ENCODE assay signal across 22 cellular contexts in genomic region chr1:152392909-152393308, GRCh38. TPM values are rescaled to one million over a fixed set of nuclear protein-coding genes. Genes with fewer than 3 reads are reported as not detected.
DNase-seq lines count a peak whose midpoint lies in the region; ATAC-seq and TF ChIP-seq lines count a peak whose summit lies in the region.
"Had no signal": no experiment of that assay in that cellular context is flagged by ENCODE, and none has a peak within 500 bp of the region (broad histone marks: within the 10 kb centered on the region; RNA-seq: fewer than 3 reads in every experiment).

No MANE protein-coding gene starts in this region.

- H3K27ac ChIP-seq in CD4-positive, alpha-beta memory T cell (ENCODE audit: low read depth, low read length) = no peak overlapping the region
- H3K27ac ChIP-seq in VCaP = peak overlapping the region; percentile 26
- H3K27ac ChIP-seq in WERI-Rb-1 = no peak overlapping the region
- H3K27ac ChIP-seq: neutrophil had no signal

- H3K4me1 Mint-ChIP-seq in CD4-positive, alpha-beta memory T cell = peaks cover 35 to 47% (median 39%) of the 10 kb centered on the region in 4 donors

- H3K9me3 Mint-ChIP-seq in CD4-positive, alpha-beta memory T cell = no peaks in the 10 kb centered on the region
- H3K9me3 Mint-ChIP-seq: activated CD8-positive, alpha-beta T cell treated with anti-CD3 and anti-CD28 coated beads for 36 hours had no signal

- CTCF ChIA-PET in CD4-positive, alpha-beta memory T cell (lab: Charles Lee; ENCODE audit: partially characterized antibody) = interaction anchor here (0.7 to 3.1 kb wide), 8 partner anchors 12 to 209 kb away, joined by 3 to 20 read pairs (median 4); no protein-coding TSS in a partner anchor

- peak overlapping the region; percentile 43 to 94 (median 79) for H3K27ac Mint-ChIP-seq in CD4-positive, alpha-beta memory T cell
- H3K27ac Mint-ChIP-seq: activated CD8-positive, alpha-beta T cell treated with anti-CD3 and anti-CD28 coated beads for 36 hours; HFFc6 had no signal

- POLR2A ChIA-PET in CD4-positive, alpha-beta memory T cell (lab: Charles Lee; ENCODE audit: partially characterized antibody) = interaction anchor here (0.8 to 1.8 kb wide), 3 partner anchors 45 to 356 kb away, joined by 3 to 8 read pairs (median 4); partner anchors contain the start of gene S100A11

- peaks cover 0 to 5% of the 10 kb centered on the region in 2 donors for H3K36me3 Mint-ChIP-seq in CD4-positive, alpha-beta memory T cell

- no peak for ATAC-seq in HG03469 (IDR thresholded peaks at IDR 0.05; ENCODE audit: unreplicated experiment)
- ATAC-seq: activated CD8-positive, alpha-beta T cell treated with anti-CD3 and anti-CD28 coated beads for 36 hours; HepG2; sciatic nerve had no signal

- TF ChIP-seq CTCF in LNCaP clone FGC (IDR thresholded peaks at IDR 0.05; ENCODE audit: control insufficient read depth, extremely low read depth, insufficient read depth) (peak; percentile 29), VCaP (conservative IDR thresholded peaks at IDR 0.05) (peak; percentile 20), WERI-Rb-1 (IDR thresholded peaks at IDR 0.05; ENCODE audit: low read depth, low read length) (no peak)

- no peak overlapping the region for H3K4me3 ChIP-seq in CD4-positive, alpha-beta memory T cell (ENCODE audit: low read length in 2 of 2)
- H3K4me3 ChIP-seq in LNCaP clone FGC (ENCODE audit: low read depth, low read length) (no peak overlapping the region), WERI-Rb-1 (ENCODE audit: low read depth, low read length) (no peak overlapping the region)

- H3K4me3 Mint-ChIP-seq in CD4-positive, alpha-beta memory T cell = peak overlapping the region; percentile 2 to 93 (median 70)
- H3K4me3 Mint-ChIP-seq: activated CD8-positive, alpha-beta T cell treated with anti-CD3 and anti-CD28 coated beads for 36 hours; HFFc6 had no signal

- peaks cover 44% of the 10 kb centered on the region for H3K4me1 ChIP-seq in CD4-positive, alpha-beta memory T cell (ENCODE audit: insufficient read depth, low read length)

- H3K27me3 Mint-ChIP-seq in CD4-positive, alpha-beta memory T cell = peaks cover 12 to 17% of the 10 kb centered on the region in 2 donors

- H3K9me3 ChIP-seq in CD4-positive, alpha-beta memory T cell (ENCODE audit: control insufficient read depth in 1 of 2, low read length in 2 of 2) = no peaks in the 10 kb centered on the region
- no peaks in the 10 kb centered on the region for H3K9me3 ChIP-seq in WERI-Rb-1 (ENCODE audit: severe bottlenecking)
- H3K9me3 ChIP-seq: neutrophil had no signal

- peaks cover 7% of the 10 kb centered on the region for H3K27me3 ChIP-seq in CD4-positive, alpha-beta memory T cell (ENCODE audit: insufficient read depth, low read length)
- H3K27me3 ChIP-seq in WERI-Rb-1 (ENCODE audit: insufficient read depth, low read depth, severe bottlenecking) = peaks cover 93% of the 10 kb centered on the region

- intact Hi-C loops in CD4-positive, alpha-beta memory T cell (cut with micrococcal nuclease) = loop anchor here (1.0 to 5.0 kb wide), 3 partner anchors 46 to 206 kb away; no protein-coding TSS in a partner anchor

- H3K36me3 ChIP-seq in CD4-positive, alpha-beta memory T cell (ENCODE audit: insufficient read depth, low read length) = no peaks in the 10 kb centered on the region
- H3K36me3 ChIP-seq in WERI-Rb-1 = no peaks in the 10 kb centered on the region
- H3K36me3 ChIP-seq: neutrophil had no signal

- peak; percentile 74 to 85 (median 82) for DNase-seq in CD4-positive, alpha-beta memory T cell
- DNase-seq in LNCaP clone FGC (ENCODE audit: low read depth) = no peak
- DNase-seq in kidney glomerular epithelial cell (lab: John Stamatoyannopoulos, UW) = peak; percentile 62
- no peak for DNase-seq in activated CD4-positive, alpha-beta T cell treated with anti-CD3 and anti-CD28 coated beads, Interleukin-2, amount 50 U/mL, for 4 hours
- no peak for DNase-seq in occipital lobe (lab: John Stamatoyannopoulos, UW)
- DNase-seq in WERI-Rb-1 = no peak
- DNase-seq: activated CD8-positive, alpha-beta T cell treated with anti-CD3 and anti-CD28 coated beads for 36 hours; activated T-cell treated with anti-CD3 and anti-CD28 coated beads, Interleukin-2, amount 50 U/mL, for 48 hours; caudate nucleus; effector CD8-positive, alpha-beta T cell; HFFc6; hippocampal formation; NCI-H1092 treated with DMSO at 0.1 percent for 48 hours; NCI-H82; stimulated activated CD4-positive, alpha-beta T cell treated with anti-CD3 and anti-CD28 coated beads, Interleukin-2, amount 100 ng/mL, for 48 hours; substantia nigra had no signal

RNA-seq across cellular contexts. Expression of gene CRNN, which starts 21.2 kb away (rescaled TPM):
- total RNA-seq in CD4-positive, alpha-beta memory T cell = not detected
- polyA plus RNA-seq in CD4-positive, alpha-beta memory T cell = not detected
- total RNA-seq in occipital lobe = not detected
- total RNA-seq: activated CD8-positive, alpha-beta T cell treated with anti-CD3 and anti-CD28 coated beads for 36 hours; HepG2; HFFc6; sciatic nerve had no signal
- polyA plus RNA-seq: AG04450, HepG2 had no signal

RNA-seq across cellular contexts. Expression of gene FLG2, which starts 33.1 kb away (rescaled TPM):
- not detected for total RNA-seq in CD4-positive, alpha-beta memory T cell
- polyA plus RNA-seq in CD4-positive, alpha-beta memory T cell = not detected
- not detected for total RNA-seq in occipital lobe
- total RNA-seq: activated CD8-positive, alpha-beta T cell treated with anti-CD3 and anti-CD28 coated beads for 36 hours; HepG2; HFFc6; sciatic nerve had no signal
- polyA plus RNA-seq: AG04450, HepG2 had no signal

Comparison
In these comparisons a context has a peak if more than half of its experiments do, and no peak if none do; other contexts are left out.
1. DNase-seq: peak in CD4-positive, alpha-beta memory T cell (5 of 5) and kidney glomerular epithelial cell (single experiment); none in LNCaP clone FGC (single experiment), activated CD4-positive, alpha-beta T cell treated with anti-CD3 and anti-CD28 coated beads, Interleukin-2, amount 50 U/mL, for 4 hours (0 of 2), occipital lobe (single experiment) and WERI-Rb-1 (single experiment).